In the genomic region with DNA sequence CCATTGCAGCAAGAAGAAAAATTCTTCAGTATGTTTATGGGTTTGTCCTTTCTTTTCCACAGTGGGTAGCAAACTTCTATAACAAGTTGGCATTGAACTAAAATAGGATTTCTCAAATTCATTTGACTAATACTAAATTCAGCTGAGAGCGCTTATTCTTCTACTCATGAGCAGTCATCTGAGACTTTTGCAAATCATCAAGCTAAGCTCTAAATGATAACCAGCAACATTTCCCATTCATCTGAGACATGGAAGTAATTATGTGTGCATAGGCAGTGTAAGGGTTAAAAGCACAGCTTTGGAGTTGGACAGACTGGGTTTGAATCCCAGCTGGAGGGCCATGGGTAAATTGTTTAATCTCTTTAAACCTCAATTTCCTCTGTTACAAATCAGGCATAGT, we compare ENCODE assay signal across 20 cellular contexts. TPM values are rescaled to one million over a fixed set of nuclear protein-coding genes. Genes with fewer than 3 reads are reported as not detected.
DNase-seq lines count a peak whose midpoint lies in the region; TF ChIP-seq lines count a peak whose summit lies in the region.
"Had no signal": no experiment of that assay in that cellular context is flagged by ENCODE, and none has a peak within 500 bp of the region (broad histone marks: within the 10 kb centered on the region; RNA-seq: fewer than 3 reads in every experiment).

No MANE protein-coding gene starts in this region.

- dilution Hi-C loops in mammary epithelial cell (cut with HindIII; ENCODE audit: low sequenced_read_pairs) = loop anchor here (5.0 kb wide), 2 partner anchors 96 to 151 kb away; no protein-coding TSS in a partner anchor

- no peak overlapping the region for H3K18ac ChIP-seq in H9 (ENCODE audit: insufficient read length, low read depth, low read length)

- H4K91ac ChIP-seq in H9 (ENCODE audit: insufficient read length, low read depth, low read length) = no peak overlapping the region

- H2AFZ ChIP-seq in mammary epithelial cell (ENCODE audit: low read depth, low read length) = peak overlapping the region; percentile 83
- H2AFZ ChIP-seq in H9 (ENCODE audit: low read length) = no peak overlapping the region

- peak overlapping the region; percentile 35 to 89 (median 81) for H3K4me3 Mint-ChIP-seq in IgD-negative memory B cell
- no peak overlapping the region for H3K4me3 Mint-ChIP-seq in mesothelial cell of epicardium
- H3K4me3 Mint-ChIP-seq in type B pancreatic cell = no peak overlapping the region
- no peak overlapping the region for H3K4me3 Mint-ChIP-seq in H9
- H3K4me3 Mint-ChIP-seq: CD8-positive, alpha-beta T cell; T-helper 17 cell had no signal

- H2BK15ac ChIP-seq in H9 (ENCODE audit: low read depth, low read length) = no peak overlapping the region

- H3K79me1 ChIP-seq in H9 (ENCODE audit: insufficient read depth, low read depth, low read length, poor library complexity, severe bottlenecking) = no peaks in the 10 kb centered on the region

- no peak overlapping the region for H3K56ac ChIP-seq in H9 (ENCODE audit: insufficient read length, low read depth, low read length)

- peak overlapping the region; percentile 67 for H3K9ac ChIP-seq in mammary epithelial cell (ENCODE audit: insufficient read depth, low read length)
- no peak overlapping the region for H3K9ac ChIP-seq in H9 (ENCODE audit: extremely low read depth, insufficient read length, low read length)
- H3K9ac ChIP-seq: KMS-11 had no signal

- DNase-seq in mammary epithelial cell (no peak), mesothelial cell of epicardium (ENCODE audit: low spot score in 2 of 2, unreplicated experiment in 2 of 2) (no peak), type B pancreatic cell (ENCODE audit: extremely low spot score, unreplicated experiment) (no peak), HK-2 (ENCODE audit: unreplicated experiment) (no peak), GDM1 (lab: John Stamatoyannopoulos, UW) (no peak), H9 (no peak)
- DNase-seq: activated CD4-positive, alpha-beta T cell treated with anti-CD3 and anti-CD28 coated beads for 1 hour; activated CD8-positive, alpha-beta memory T cell treated with anti-CD3 and anti-CD28 coated beads, Interleukin-2, amount 50 U/mL, for 4 hours; activated naive CD4-positive, alpha-beta T cell treated with Interleukin-2 at 50 U/mL for 16 hours; CD8-positive, alpha-beta T cell; gastrocnemius medialis; NCI-H146; NCI-H446 treated with DMSO at 0.1 percent for 48 hours; psoas muscle; stimulated activated CD4-positive, alpha-beta T cell treated with anti-CD3 and anti-CD28 coated beads, Interleukin-1b, Interleukin-23, amount 100 ng/mL, for 48 hours; T-helper 17 cell; testis had no signal

- H3K14ac ChIP-seq in H9 (ENCODE audit: insufficient read depth, low read length) = no peak overlapping the region

- TSS peak; percentile 90 for BruUV-seq in mammary epithelial cell (replicated peaks; lab: Mats Ljungman, UMichigan)

- H3K9me3 ChIP-seq in mammary epithelial cell (replicated peaks; ENCODE audit: insufficient read depth, low read length) (no peaks in the 10 kb centered on the region), H9 (ENCODE audit: control insufficient read depth, low read depth, low read length) (no peaks in the 10 kb centered on the region)
- H3K9me3 ChIP-seq: gastrocnemius medialis, psoas muscle, testis had no signal

- H3K4me1 Mint-ChIP-seq in IgD-negative memory B cell = peaks cover 17 to 23% (median 20%) of the 10 kb centered on the region in 3 donors
- H3K4me1 Mint-ChIP-seq in mesothelial cell of epicardium = peaks cover 17% of the 10 kb centered on the region
- H3K4me1 Mint-ChIP-seq in type B pancreatic cell (ENCODE audit: unreplicated experiment) = no peaks in the 10 kb centered on the region
- H3K4me1 Mint-ChIP-seq in H9 = peaks cover 2 to 5% of the 10 kb centered on the region in 2 experiments

- 100% methylated on average over 1 of the region's 1 CpG for WGBS in mammary epithelial cell (ENCODE audit: low coverage, missing lambda C conversion rate)
- no CpG with 5 or more reads among the region's 1 CpG for WGBS in H9 (ENCODE audit: extremely low coverage, insufficient read length, low lambda C conversion rate)

- peaks cover 8% of the 10 kb centered on the region for H3K4me1 ChIP-seq in mammary epithelial cell (ENCODE audit: insufficient read depth, low read length)
- no peaks in the 10 kb centered on the region for H3K4me1 ChIP-seq in H9 (ENCODE audit: insufficient read depth, low read length)
- H3K4me1 ChIP-seq: gastrocnemius medialis, psoas muscle, testis had no signal

- H3K27ac ChIP-seq in mammary epithelial cell (ENCODE audit: insufficient read depth, low read depth, low read length) = peak overlapping the region; percentile 73
- H3K27ac ChIP-seq in H9 (ENCODE audit: insufficient read length, low read depth, low read length) = no peak overlapping the region
- H3K27ac ChIP-seq: gastrocnemius medialis, KMS-11, psoas muscle, testis had no signal

- H4K20me1 ChIP-seq in mammary epithelial cell (ENCODE audit: insufficient read depth, low read length) (no peaks in the 10 kb centered on the region), H9 (ENCODE audit: control insufficient read depth, insufficient read depth, insufficient read length) (no peaks in the 10 kb centered on the region)

- no peak overlapping the region for H4K8ac ChIP-seq in H9 (replicated peaks; ENCODE audit: insufficient read length, low read depth, low read length)

- no peaks in the 10 kb centered on the region for H3K36me3 ChIP-seq in mammary epithelial cell (ENCODE audit: insufficient read depth, low read length)
- H3K36me3 ChIP-seq: gastrocnemius medialis had no signal

- H2AK5ac ChIP-seq in H9 (ENCODE audit: insufficient read length, low read length) = no peak overlapping the region

- no peak overlapping the region for H4K5ac ChIP-seq in H9 (ENCODE audit: insufficient read length, low read depth, low read length)

- H2BK120ac ChIP-seq in H9 (ENCODE audit: low read depth, low read length, poor library complexity, severe bottlenecking) = no peak overlapping the region

- CTCF ChIA-PET in mammary epithelial cell (lab: Charles Lee; ENCODE audit: low non-redundant PET) = interaction anchor here (0.6 to 0.7 kb wide), 2 partner anchors 24 to 84 kb away, joined by 3 to 18 read pairs; no protein-coding TSS in a partner anchor

- H2BK5ac ChIP-seq in H9 (ENCODE audit: insufficient read length, low read length) = no peak overlapping the region

- no peak for TF ChIP-seq CTCF in mammary epithelial cell (conservative IDR thresholded peaks at IDR 0.05 in 1 of 2, IDR thresholded peaks at IDR 0.05 in 1 of 2; ENCODE audit: extremely low read depth in 1 of 2, insufficient read depth in 1 of 2, low read depth in 1 of 2, low read length in 2 of 2)
- TF ChIP-seq CTCF in mesothelial cell of epicardium (IDR thresholded peaks at IDR 0.05; ENCODE audit: unreplicated experiment) = no peak
- no peak for TF ChIP-seq CTCF in type B pancreatic cell (conservative IDR thresholded peaks at IDR 0.05)
- TF ChIP-seq CTCF in H9 (conservative IDR thresholded peaks at IDR 0.05) = no peak

- H3K27me3 ChIP-seq in mammary epithelial cell (ENCODE audit: insufficient read depth, low read length) (no peaks in the 10 kb centered on the region), H9 (ENCODE audit: insufficient read depth, low read length) (no peaks in the 10 kb centered on the region)
- H3K27me3 ChIP-seq: gastrocnemius medialis, testis had no signal

- no peak overlapping the region for H2BK20ac ChIP-seq in H9 (ENCODE audit: low read depth, low read length, poor library complexity, severe bottlenecking)

- in situ Hi-C loops in mammary epithelial cell (cut with MboI; ENCODE audit: low sequenced_read_pairs in 2 of 2) = no loop called here

- intact Hi-C loops in mammary epithelial cell (cut with micrococcal nuclease) = loop anchor here (2.0 to 5.0 kb wide), 2 partner anchors 27 to 64 kb away; partner anchors contain the start of genes FUCA1 and PNRC2

- no peak overlapping the region for H3K4ac ChIP-seq in H9 (ENCODE audit: low read depth, low read length)

- no peaks in the 10 kb centered on the region for H3K23me2 ChIP-seq in H9 (ENCODE audit: insufficient read length, low read depth, low read length, poor library complexity, severe bottlenecking)

- H3K4me2 ChIP-seq in mammary epithelial cell (ENCODE audit: insufficient read depth, low read depth, low read length) (peak overlapping the region; percentile 73), H9 (ENCODE audit: insufficient read depth, insufficient read length, low read length) (no peak overlapping the region)
- H3K4me2 ChIP-seq: KMS-11 had no signal

- no peak overlapping the region for H3T11ph ChIP-seq in H9 (ENCODE audit: low read length)

- H3K23ac ChIP-seq in H9 (ENCODE audit: insufficient read length, low read depth, low read length) = no peak overlapping the region

- H3K36me3 Mint-ChIP-seq in IgD-negative memory B cell = no peaks in the 10 kb centered on the region
- H3K36me3 Mint-ChIP-seq in mesothelial cell of epicardium = no peaks in the 10 kb centered on the region
- H3K36me3 Mint-ChIP-seq in type B pancreatic cell = no peaks in the 10 kb centered on the region
- peaks cover 0 to 6% (median 1%) of the 10 kb centered on the region in 3 experiments; a peak in 2 of 7 replicates for H3K36me3 Mint-ChIP-seq in H9 (ENCODE audit: insufficient read depth in 1 of 3, low read depth in 3 of 3)
- H3K36me3 Mint-ChIP-seq: CD8-positive, alpha-beta T cell had no signal

- no peak overlapping the region for H2BK12ac ChIP-seq in H9 (ENCODE audit: insufficient read length, low read depth, low read length)

- H3K9me3 Mint-ChIP-seq in IgD-negative memory B cell = no peaks in the 10 kb centered on the region
- no peaks in the 10 kb centered on the region for H3K9me3 Mint-ChIP-seq in mesothelial cell of epicardium
- H3K9me3 Mint-ChIP-seq in type B pancreatic cell = no peaks in the 10 kb centered on the region
- H3K9me3 Mint-ChIP-seq in H9 = peaks cover 2 to 7% of the 10 kb centered on the region in 2 experiments; a peak in 4 of 5 replicates
- H3K9me3 Mint-ChIP-seq: CD8-positive, alpha-beta T cell had no signal

- no peaks in the 10 kb centered on the region for H3K79me2 ChIP-seq in mammary epithelial cell (ENCODE audit: insufficient read depth, low read length)
- no peaks in the 10 kb centered on the region for H3K79me2 ChIP-seq in H9 (ENCODE audit: insufficient read depth, low read length)

- H3K27ac Mint-ChIP-seq in IgD-negative memory B cell = peak overlapping the region; percentile 65 to 85 (median 83)
- H3K27ac Mint-ChIP-seq in mesothelial cell of epicardium = peak overlapping the region; percentile 99
- peak overlapping the region; percentile 57 for H3K27ac Mint-ChIP-seq in type B pancreatic cell
- H3K27ac Mint-ChIP-seq in H9 = no peak overlapping the region
- H3K27ac Mint-ChIP-seq: CD8-positive, alpha-beta T cell; T-helper 17 cell had no signal

- H3K4me3 ChIP-seq in mammary epithelial cell (replicated peaks in 1 of 3; ENCODE audit: insufficient read depth in 1 of 3, low read depth in 2 of 3, low read length in 3 of 3) = peak overlapping the region in 2 of 3 experiments; percentile 27 to 30
- H3K4me3 ChIP-seq: gastrocnemius medialis, psoas muscle, testis had no signal

- H3K27me3 Mint-ChIP-seq in IgD-negative memory B cell (no peaks in the 10 kb centered on the region), mesothelial cell of epicardium (ENCODE audit: low read depth) (no peaks in the 10 kb centered on the region), type B pancreatic cell (peaks cover 3% of the 10 kb centered on the region), H9 (ENCODE audit: low read depth) (peaks cover 2% of the 10 kb centered on the region)

RNA-seq across cellular contexts. Expression of gene CNR2, which starts 18.3 kb away (rescaled TPM):
- polyA plus RNA-seq in IgD-negative memory B cell (52.1 TPM), mammary epithelial cell (not detected)
- total RNA-seq in mammary epithelial cell (not detected), mesothelial cell of epicardium (not detected in 3 replicates), type B pancreatic cell (ENCODE audit: low replicate concordance) (not detected in 2 replicates), H9 (2021) (not detected in 2 replicates)
- not detected for polyA minus RNA-seq in mammary epithelial cell
- total RNA-seq: cardiac septum, gastrocnemius medialis had no signal

RNA-seq across cellular contexts. Expression of gene PNRC2, which starts 28.1 kb away (rescaled TPM):
- polyA plus RNA-seq in IgD-negative memory B cell (143 TPM), mammary epithelial cell (70.8 TPM)
- total RNA-seq in mammary epithelial cell (10 to 100 TPM; 83.4 to 87.5 TPM), mesothelial cell of epicardium (134 to 150 TPM (median 149 TPM) in 3 replicates), type B pancreatic cell (ENCODE audit: low replicate concordance) (132 and 146 TPM in 2 replicates), H9 (2021) (86.0 and 87.6 TPM in 2 replicates)
- polyA minus RNA-seq in mammary epithelial cell = 38.7 TPM

RNA-seq across cellular contexts. Expression of gene SRSF10, which starts 48.6 kb away (rescaled TPM):
- polyA plus RNA-seq in IgD-negative memory B cell = 116 TPM
- 10 to 100 TPM; 64.2 to 94.7 TPM for total RNA-seq in mammary epithelial cell
- polyA plus RNA-seq in mammary epithelial cell = 75.7 TPM
- 139 TPM for polyA minus RNA-seq in mammary epithelial cell
- 201 to 216 TPM (median 208 TPM) in 3 replicates for total RNA-seq in mesothelial cell of epicardium
- total RNA-seq in type B pancreatic cell (ENCODE audit: low replicate concordance) = 113 and 177 TPM in 2 replicates
- total RNA-seq in H9 (2021) = 238 and 242 TPM in 2 replicates

Comparison
In these comparisons a context has a peak if more than half of its experiments do, and no peak if none do; other contexts are left out.
1. H3K27ac Mint-ChIP-seq: peak in IgD-negative memory B cell (3 of 3), mesothelial cell of epicardium (single experiment) and type B pancreatic cell (single experiment); none in H9 (0 of 3).
2. H3K4me3 Mint-ChIP-seq: peak in IgD-negative memory B cell (4 of 4); none in mesothelial cell of epicardium (single experiment), type B pancreatic cell (single experiment) and H9 (0 of 2).